In genomic region chr7:101816499-101817030, GRCh38 we compare ENCODE assay signal across 8 cellular contexts. TPM values are rescaled to one million over a fixed set of nuclear protein-coding genes. Genes with fewer than 3 reads are reported as not detected.
DNase-seq lines count a peak whose midpoint lies in the region; ATAC-seq, FAIRE-seq and TF ChIP-seq lines count a peak whose summit lies in the region.

No MANE protein-coding gene starts in this region.

- no peak overlapping the region for H4K91ac ChIP-seq in neuronal stem cell (ENCODE audit: low read depth, low read length, poor library complexity)

- peak overlapping the region; percentile 75 for H2AFZ ChIP-seq in neuronal stem cell (ENCODE audit: low read length)

- no peak overlapping the region for H2BK120ac ChIP-seq in neuronal stem cell (ENCODE audit: low read depth, low read length)

- CTCF ChIA-PET in A549 (lab: Yijun Ruan, JAX) = interaction anchor here (0.5 to 2.7 kb wide), 6 partner anchors 40 to 129 kb away, joined by 3 to 11 read pairs (median 3); no protein-coding TSS in a partner anchor

- ATAC-seq in A549 (peak in 1 of 2 experiments; percentile 38; a peak in 3 of 6 replicates), HG02884 (IDR thresholded peaks at IDR 0.05; ENCODE audit: unreplicated experiment) (no peak)

- peaks cover 5% of the 10 kb centered on the region for H3K79me1 ChIP-seq in neuronal stem cell (ENCODE audit: low read depth, low read length)

- peak overlapping the region; percentile 99 to 100 for H3K27ac ChIP-seq in A549
- H3K27ac ChIP-seq in neuronal stem cell (replicated peaks; ENCODE audit: low read length) = no peak overlapping the region

- H3K18ac ChIP-seq in neuronal stem cell (ENCODE audit: low read length) = peak overlapping the region; percentile 96

- POLR2A ChIA-PET in A549 (lab: Yijun Ruan, JAX) = interaction anchor here (1.7 kb wide), 1 partner anchor 40 kb away, joined by 4 read pairs; no protein-coding TSS in a partner anchor

- peak overlapping the region; percentile 84 for H2AK5ac ChIP-seq in neuronal stem cell (ENCODE audit: low read depth, low read length)

- TF ChIP-seq CTCF in A549 (IDR thresholded peaks at IDR 0.05) (peak; percentile 26; the same call in 1 of the 3 replicates), GM10266 (IDR thresholded peaks at IDR 0.05; ENCODE audit: control insufficient read depth, insufficient read depth, low read depth, missing control alignments) (peak; percentile 68)

- no peak overlapping the region for H3K14ac ChIP-seq in neuronal stem cell (ENCODE audit: low read length)

- H2BK5ac ChIP-seq in neuronal stem cell (ENCODE audit: low read length) = peak overlapping the region; percentile 90

- no peak overlapping the region for H3K4ac ChIP-seq in neuronal stem cell (ENCODE audit: low read length)

- H3K36me3 ChIP-seq in neuronal stem cell (replicated peaks in 1 of 2; ENCODE audit: control insufficient read depth in 2 of 2, insufficient read depth in 2 of 2, low read length in 2 of 2) = peaks cover 0 to 7% of the 10 kb centered on the region in 2 donors

- H2BK12ac ChIP-seq in neuronal stem cell (ENCODE audit: low read length) = no peak overlapping the region

- H3K23ac ChIP-seq in neuronal stem cell (ENCODE audit: low read depth, low read length, poor library complexity) = no peak overlapping the region

- H3K9me3 ChIP-seq in A549 (no peaks in the 10 kb centered on the region), neuronal stem cell (replicated peaks in 1 of 2; ENCODE audit: control insufficient read depth in 2 of 2, insufficient read depth in 1 of 2, low read depth in 1 of 2, low read length in 2 of 2) (no peaks in the 10 kb centered on the region)

- no CpG with 5 or more reads among the region's 90 CpGs for WGBS in A549 (ENCODE audit: missing lambda C conversion rate)
- WGBS in neuronal stem cell (ENCODE audit: extremely low coverage in 2 of 2, insufficient read length in 2 of 2, insufficient replicate concordance in 1 of 2), 2 donors = no CpG with 5 or more reads among the region's 90 CpGs

- H3K4me2 ChIP-seq in A549 = peak overlapping the region; percentile 65
- H3K4me2 ChIP-seq in neuronal stem cell (ENCODE audit: insufficient read depth, low read length, poor library complexity, severe bottlenecking) = peak overlapping the region; percentile 93

- H3K4me1 ChIP-seq in A549 (peaks cover 37% of the 10 kb centered on the region; the same call in 2 of the 3 replicates), neuronal stem cell (ENCODE audit: control insufficient read depth in 2 of 2, insufficient read depth in 1 of 2, low read depth in 1 of 2, low read length in 2 of 2) (peaks cover 13 to 14% of the 10 kb centered on the region in 2 donors)

- no peak overlapping the region for H3K9ac ChIP-seq in neuronal stem cell (ENCODE audit: low read depth, low read length, poor library complexity)

- H2BK15ac ChIP-seq in neuronal stem cell (ENCODE audit: low read length) = no peak overlapping the region

- TF ChIP-seq EP300 in A549 (IDR thresholded peaks at IDR 0.05) = no peak

- H4K8ac ChIP-seq in neuronal stem cell (ENCODE audit: low read depth, low read length) = no peak overlapping the region

- H3K4me3 ChIP-seq in A549 (peak overlapping the region; percentile 92), neuronal stem cell (ENCODE audit: low read length in 2 of 2) (peak overlapping the region; percentile 68 to 95)

- DNase-seq in A549 (ENCODE audit: low read depth in 1 of 2, low spot score in 1 of 2) = peak in 1 of 2 experiments; percentile 52
- peak; percentile 83 for DNase-seq in GM10266 (ENCODE audit: extremely low spot score)
- DNase-seq in LHCN-M2 (ENCODE audit: low read depth) = peak; percentile 37
- DNase-seq in activated T-cell treated with anti-CD3 and anti-CD28 coated beads, Interleukin-2, amount 50 U/mL, for 1 hour = peak; percentile 43
- DNase-seq in frontal cortex (ENCODE audit: low spot score in 2 of 2) = peak; percentile 69 to 84
- DNase-seq in neuronal stem cell (ENCODE audit: low spot score) = no peak
- no peak for DNase-seq in NCI-H1436 (lab: John Stamatoyannopoulos, UW)

- peaks cover 7 to 32% (median 18%) of the 10 kb centered on the region in 3 experiments for H3K27me3 ChIP-seq in neuronal stem cell (ENCODE audit: control insufficient read depth in 3 of 3, insufficient read depth in 3 of 3, low read depth in 1 of 3, low read length in 3 of 3)

- peak; percentile 15; the same call in 1 of the 2 replicates for TF ChIP-seq POLR2A in A549 (IDR thresholded peaks at IDR 0.05; ENCODE audit: low read length)

- FAIRE-seq in A549 (lab: Jason Lieb, UNC) = no peak
- no peak for FAIRE-seq in frontal cortex (lab: Jason Lieb, UNC)

- TF ChIP-seq RAD21 in A549 (conservative IDR thresholded peaks at IDR 0.05 in 1 of 2, IDR thresholded peaks at IDR 0.05 in 1 of 2) = no peak; a peak in 1 of 5 replicates

TF ChIP-seq in A549, 52 proteins besides CTCF, POLR2A, EP300 and RAD21:
- TF ChIP-seq MAX (IDR thresholded peaks at IDR 0.05) = 0 out of 2 replicates have a peak, but pooled peaks have one; percentile 23
- no peak for TF ChIP-seq CEBPB (IDR thresholded peaks at IDR 0.05)

RNA-seq across cellular contexts. Expression of gene CUX1, which starts 0.9 kb away (rescaled TPM):
- polyA plus RNA-seq in A549 (2011; rRNA removed) = 32.7 and 34.9 TPM in 2 replicates
- polyA plus RNA-seq in A549 (2012; cell fraction: cytosol; rRNA removed) = 37.6 and 46.3 TPM in 2 replicates
- 33.9 and 40.4 TPM in 2 replicates for polyA plus RNA-seq in A549 (2012; cell fraction: nucleus; rRNA removed)
- polyA plus RNA-seq in A549 (2017; fragmentation: RNase III; extraction: RNeasy Plus Mini Kit Qiagen cat#74134 plus additional on column Dnase treatment) = 32.5 to 35.3 TPM (median 33.4 TPM) in 3 replicates
- 40.4 and 47.0 TPM in 2 replicates for polyA minus RNA-seq in A549 (2011; rRNA and poly(A)+ RNA removed)
- total RNA-seq in LHCN-M2 (2014; rRNA removed) = 26.4 and 33.3 TPM in 2 replicates
- polyA plus RNA-seq in LHCN-M2 (2012) = 20.1 TPM
- total RNA-seq in frontal cortex = 23.6 TPM
- 47.3 TPM for polyA plus RNA-seq in neuronal stem cell (2013, experiment 1 of 2)
- 46.1 TPM for polyA plus RNA-seq in neuronal stem cell (2013, experiment 2 of 2)

Comparison
In these comparisons a context has a peak if more than half of its experiments do, and no peak if none do; other contexts are left out.
1. DNase-seq: peak in GM10266 (single experiment), LHCN-M2 (single experiment), activated T-cell treated with anti-CD3 and anti-CD28 coated beads, Interleukin-2, amount 50 U/mL, for 1 hour (single experiment) and frontal cortex (2 of 2); none in neuronal stem cell (single experiment) and NCI-H1436 (single experiment).